Comparison of ENCODE assay signal across 20 cellular contexts in the genomic region with DNA sequence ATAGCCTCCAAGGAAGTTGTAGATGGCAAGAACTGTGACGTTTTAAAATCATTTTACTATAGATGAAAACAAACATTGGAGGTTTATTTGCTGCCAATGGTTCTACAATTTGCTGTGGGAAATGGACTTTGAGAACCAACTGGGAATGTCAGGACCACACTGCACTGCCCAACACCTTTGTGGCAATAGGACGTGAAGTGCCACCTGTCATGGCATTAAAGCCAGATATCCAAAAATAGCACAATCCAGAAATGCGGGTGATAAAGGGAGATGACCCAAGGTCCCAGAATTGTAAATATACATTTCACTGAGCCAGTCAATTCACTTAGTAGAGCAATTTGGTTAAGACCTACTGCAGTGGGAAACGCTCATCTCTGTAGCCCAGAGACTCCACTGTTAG.
DNase-seq lines count a peak whose midpoint lies in the region; ATAC-seq and TF ChIP-seq lines count a peak whose summit lies in the region.
"Had no signal": no experiment of that assay in that cellular context is flagged by ENCODE, and none has a peak within 500 bp of the region (broad histone marks: within the 10 kb centered on the region; RNA-seq: fewer than 3 reads in every experiment).

No MANE protein-coding gene starts in this region.

- no peak overlapping the region; the same call in 1 of the 2 replicates for H4K91ac ChIP-seq in IMR-90 (ENCODE audit: insufficient read depth, low read depth, low read length)

- H3K14ac ChIP-seq in IMR-90 (replicated peaks; ENCODE audit: low read depth, low read length) = no peak overlapping the region

- CTCF ChIA-PET in IMR-90 (lab: Yijun Ruan, JAX) = no interaction called here

- no peak for ATAC-seq in natural killer cell treated with Interleukin-12 subunit alpha and Interleukin-12 subunit beta and Interleukin-15 and Interleukin-18, amount 100 ng/mL, for 72 hours
- ATAC-seq in natural killer cell (no peak), IMR-90 (ENCODE audit: low read depth) (no peak), GM21723 (IDR thresholded peaks at IDR 0.05; ENCODE audit: unreplicated experiment) (no peak)
- no peak for ATAC-seq in activated CD4-positive, CD25-positive, alpha-beta regulatory T cell treated with anti-CD3 and anti-CD28 coated beads, Interleukin-2, amount 50 U/mL, for 24 hours
- ATAC-seq: A549; CD8-positive, alpha-beta T cell; GM12878 had no signal

- POLR2A ChIA-PET in IMR-90 (lab: Charles Lee; ENCODE audit: unreplicated experiment) = interaction anchor here (0.6 kb wide), 1 partner anchor 498 kb away, joined by 3 read pairs; no protein-coding TSS in a partner anchor

- H3K4me2 ChIP-seq in IMR-90 (ENCODE audit: low read depth, low read length) = no peak overlapping the region
- H3K4me2 ChIP-seq: A549; BLaER1 treated with 17β-estradiol and CSF1 and Interleukin-3, amounts not matched to agents 10 nM and 100 nM had no signal

- no peak overlapping the region for H3K56ac ChIP-seq in IMR-90 (ENCODE audit: extremely low read depth, insufficient read depth, low read length)

- no peak overlapping the region for H2AFZ ChIP-seq in IMR-90 (replicated peaks; ENCODE audit: low read length, poor library complexity)

- H3K4me1 ChIP-seq in IMR-90 (ENCODE audit: control insufficient read depth, insufficient read depth, low read length) = peaks cover 2% of the 10 kb centered on the region; the same call in 1 of the 2 replicates
- H3K4me1 ChIP-seq: A549, Caco-2 had no signal

- H4K5ac ChIP-seq in IMR-90 (ENCODE audit: low read depth, low read length) = no peak overlapping the region

- peak overlapping the region; percentile 8 for H2BK5ac ChIP-seq in IMR-90 (ENCODE audit: low read depth, low read length, poor library complexity, severe bottlenecking)

- no peak overlapping the region for H3K27ac Mint-ChIP-seq in natural killer cell treated with Interleukin-12 subunit alpha and Interleukin-12 subunit beta and Interleukin-15 and Interleukin-18, amount 100 ng/mL, for 72 hours
- no peak overlapping the region for H3K27ac Mint-ChIP-seq in natural killer cell
- H3K27ac Mint-ChIP-seq: B cell; CD4-positive, alpha-beta T cell; CD8-positive, alpha-beta T cell had no signal

- peak overlapping the region; percentile 74; the same call in 1 of the 3 replicates for H2BK15ac ChIP-seq in IMR-90 (ENCODE audit: low read depth, low read length)

- TF ChIP-seq POLR2A in IMR-90 (IDR thresholded peaks at IDR 0.05; ENCODE audit: low read depth, low read length) = no peak

- no peaks in the 10 kb centered on the region for H4K20me1 ChIP-seq in IMR-90 (ENCODE audit: insufficient read depth, low read length)
- H4K20me1 ChIP-seq: BLaER1 treated with 17β-estradiol and CSF1 and Interleukin-3, amounts not matched to agents 10 nM and 100 nM had no signal

- H3K36me3 Mint-ChIP-seq in natural killer cell treated with Interleukin-12 subunit alpha and Interleukin-12 subunit beta and Interleukin-15 and Interleukin-18, amount 100 ng/mL, for 72 hours = no peaks in the 10 kb centered on the region
- H3K36me3 Mint-ChIP-seq in natural killer cell = no peaks in the 10 kb centered on the region

- no peak for DNase-seq in natural killer cell treated with Interleukin-12 subunit alpha and Interleukin-12 subunit beta and Interleukin-15 and Interleukin-18, amount 100 ng/mL, for 72 hours (ENCODE audit: low spot score)
- DNase-seq in natural killer cell (no peak), IMR-90 (no peak), cerebellum (ENCODE audit: low spot score) (peak; percentile 10), substantia nigra (lab: John Stamatoyannopoulos, UW) (no peak)
- DNase-seq: AML-193; Caco-2; Calu3; CD4-positive, alpha-beta T cell; CD8-positive, alpha-beta T cell; DMS79 treated with DMSO at 0.1 percent for 48 hours; GDM1 had no signal

- peak overlapping the region; percentile 9; the same call in 1 of the 2 replicates for H3K18ac ChIP-seq in IMR-90 (ENCODE audit: low read depth, low read length)

- no peaks in the 10 kb centered on the region for H3K79me1 ChIP-seq in IMR-90 (ENCODE audit: low read depth in 1 of 2, low read length in 2 of 2)

- H2AK9ac ChIP-seq in IMR-90 (replicated peaks; ENCODE audit: low read depth, low read length, poor library complexity) = no peak overlapping the region

- H3K27me3 Mint-ChIP-seq in natural killer cell treated with Interleukin-12 subunit alpha and Interleukin-12 subunit beta and Interleukin-15 and Interleukin-18, amount 100 ng/mL, for 72 hours = no peaks in the 10 kb centered on the region
- H3K27me3 Mint-ChIP-seq in natural killer cell (ENCODE audit: low read depth in 2 of 2) = no peaks in the 10 kb centered on the region
- H3K27me3 Mint-ChIP-seq: B cell; CD4-positive, alpha-beta T cell had no signal

- dilution Hi-C loops in IMR-90 (cut with HindIII; ENCODE audit: low sequenced_read_pairs, unreplicated experiment) = no loop called here

- H3K4me3 ChIP-seq in IMR-90 (ENCODE audit: insufficient read depth, low read depth, low read length) = no peak overlapping the region
- H3K4me3 ChIP-seq: A549; BLaER1 treated with 17β-estradiol and CSF1 and Interleukin-3, amounts not matched to agents 10 nM and 100 nM; GM12878 had no signal

- no peak overlapping the region; the same call in 1 of the 2 replicates for H2BK20ac ChIP-seq in IMR-90 (ENCODE audit: low read depth, low read length)

- H3K36me3 ChIP-seq in IMR-90 (ENCODE audit: control insufficient read depth, insufficient read depth, low read length) = no peaks in the 10 kb centered on the region
- H3K36me3 ChIP-seq: BLaER1 treated with 17β-estradiol and CSF1 and Interleukin-3, amounts not matched to agents 10 nM and 100 nM had no signal

- peak overlapping the region; percentile 26 for H3K4me3 Mint-ChIP-seq in natural killer cell treated with Interleukin-12 subunit alpha and Interleukin-12 subunit beta and Interleukin-15 and Interleukin-18, amount 100 ng/mL, for 72 hours
- H3K4me3 Mint-ChIP-seq in natural killer cell = no peak overlapping the region
- H3K4me3 Mint-ChIP-seq: B cell; CD4-positive, alpha-beta T cell; CD8-positive, alpha-beta T cell had no signal

- no peaks in the 10 kb centered on the region for H3K9me3 ChIP-seq in IMR-90 (ENCODE audit: control insufficient read depth, insufficient read depth, low read length)
- H3K9me3 ChIP-seq: A549; BLaER1 treated with 17β-estradiol and CSF1 and Interleukin-3, amounts not matched to agents 10 nM and 100 nM; Caco-2 had no signal

- in situ Hi-C loops in IMR-90 (cut with MboI; ENCODE audit: low sequenced_read_pairs) = loop anchor here (25.0 kb wide), 1 partner anchor 449 kb away; a partner anchor contains a TSS

- no peaks in the 10 kb centered on the region for H3K9me3 Mint-ChIP-seq in natural killer cell treated with Interleukin-12 subunit alpha and Interleukin-12 subunit beta and Interleukin-15 and Interleukin-18, amount 100 ng/mL, for 72 hours
- H3K9me3 Mint-ChIP-seq in natural killer cell = no peaks in the 10 kb centered on the region
- H3K9me3 Mint-ChIP-seq: CD4-positive, alpha-beta T cell; CD8-positive, alpha-beta T cell had no signal

- H3K23ac ChIP-seq in IMR-90 (ENCODE audit: low read depth, low read length) = no peak overlapping the region

- no peak overlapping the region for H2AK5ac ChIP-seq in IMR-90 (ENCODE audit: low read depth, low read length)

- H4K8ac ChIP-seq in IMR-90 (ENCODE audit: low read depth in 2 of 2, low read length in 2 of 2) = no peak overlapping the region

- H3K4me1 Mint-ChIP-seq in natural killer cell treated with Interleukin-12 subunit alpha and Interleukin-12 subunit beta and Interleukin-15 and Interleukin-18, amount 100 ng/mL, for 72 hours (ENCODE audit: low read depth in 2 of 2) = peaks cover 6 to 11% of the 10 kb centered on the region in 2 donors
- H3K4me1 Mint-ChIP-seq in natural killer cell = peaks cover 10 to 11% of the 10 kb centered on the region in 2 donors
- H3K4me1 Mint-ChIP-seq: B cell had no signal

- H3K27me3 ChIP-seq in IMR-90 (ENCODE audit: control insufficient read depth, insufficient read depth, low read length) = no peaks in the 10 kb centered on the region
- H3K27me3 ChIP-seq: BLaER1 treated with 17β-estradiol and CSF1 and Interleukin-3, amounts not matched to agents 10 nM and 100 nM had no signal

- H3K27ac ChIP-seq in IMR-90 (ENCODE audit: insufficient read depth, low read length) (no peak overlapping the region), substantia nigra (ENCODE audit: low read depth, low read length, poor library complexity, severe bottlenecking) (no peak overlapping the region)
- H3K27ac ChIP-seq: 22Rv1; A549; BLaER1 treated with 17β-estradiol and CSF1 and Interleukin-3, amounts not matched to agents 10 nM and 100 nM; C4-2B had no signal

- TF ChIP-seq RAD21 in IMR-90 (IDR thresholded peaks at IDR 0.05; ENCODE audit: low read length) = no peak

- WGBS in IMR-90 (ENCODE audit: extremely low coverage in 2 of 2, insufficient read length in 1 of 2), 2 experiments = no CpG with 5 or more reads among the region's 4 CpGs

- BruUV-seq in IMR-90 (replicated peaks; lab: Mats Ljungman, UMichigan) = no TSS peak

- H3K9ac ChIP-seq in IMR-90 (ENCODE audit: low read depth, low read length) = no peak overlapping the region
- H3K9ac ChIP-seq: BLaER1 treated with 17β-estradiol and CSF1 and Interleukin-3, amounts not matched to agents 10 nM and 100 nM had no signal

- TF ChIP-seq CTCF in natural killer cell (IDR thresholded peaks at IDR 0.05) (no peak), IMR-90 (conservative IDR thresholded peaks at IDR 0.05; ENCODE audit: low read depth, low read length) (no peak)

- peak overlapping the region; percentile 37 for H2BK120ac ChIP-seq in IMR-90 (ENCODE audit: low read depth, low read length)

- H3K9me1 ChIP-seq in IMR-90 (ENCODE audit: insufficient read depth, low read length) = no peaks in the 10 kb centered on the region

- H3K4ac ChIP-seq in IMR-90 (ENCODE audit: low read depth, low read length) = peak overlapping the region; percentile 20; the same call in 1 of the 2 replicates

- intact Hi-C loops in natural killer cell (cut with micrococcal nuclease) (no loop called here), IMR-90 (cut with micrococcal nuclease) (no loop called here)

TF ChIP-seq in IMR-90, 13 proteins besides CTCF, POLR2A, EP300 and RAD21 (continues in another document):
- TF ChIP-seq MXI1 (IDR thresholded peaks at IDR 0.05; ENCODE audit: borderline replicate concordance, low read depth, low read length) (no peak), BHLHE40 (IDR thresholded peaks at IDR 0.05; ENCODE audit: low read depth, low read length) (no peak), FOS (IDR thresholded peaks at IDR 0.05; ENCODE audit: low read depth, low read length) (no peak), MAZ (IDR thresholded peaks at IDR 0.05; ENCODE audit: borderline replicate concordance, low read depth, low read length) (no peak)
- TF ChIP-seq, protein P1, sequence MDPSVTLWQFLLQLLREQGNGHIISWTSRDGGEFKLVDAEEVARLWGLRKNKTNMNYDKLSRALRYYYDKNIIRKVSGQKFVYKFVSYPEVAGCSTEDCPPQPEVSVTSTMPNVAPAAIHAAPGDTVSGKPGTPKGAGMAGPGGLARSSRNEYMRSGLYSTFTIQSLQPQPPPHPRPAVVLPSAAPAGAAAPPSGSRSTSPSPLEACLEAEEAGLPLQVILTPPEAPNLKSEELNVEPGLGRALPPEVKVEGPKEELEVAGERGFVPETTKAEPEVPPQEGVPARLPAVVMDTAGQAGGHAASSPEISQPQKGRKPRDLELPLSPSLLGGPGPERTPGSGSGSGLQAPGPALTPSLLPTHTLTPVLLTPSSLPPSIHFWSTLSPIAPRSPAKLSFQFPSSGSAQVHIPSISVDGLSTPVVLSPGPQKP (IDR thresholded peaks at IDR 0.05; ENCODE audit: borderline replicate concordance, low read depth, low read length) = no peak
